In genomic region chr20:8330316-8330784, GRCh38 we compare ENCODE assay signal across 16 cellular contexts.
"Had no signal": no experiment of that assay in that cellular context is flagged by ENCODE, and none has a peak within 500 bp of the region (broad histone marks: within the 10 kb centered on the region; RNA-seq: fewer than 3 reads in every experiment).

No MANE protein-coding gene starts in this region.

- H3K4me3 Mint-ChIP-seq: activated CD8-positive, alpha-beta T cell treated with anti-CD3 and anti-CD28 coated beads, Interleukin-2, amount 10 ng/mL, durations not matched to agents 7 days and 5 days; central memory CD8-positive, alpha-beta T cell; naive thymus-derived CD8-positive, alpha-beta T cell; stimulated activated naive B cell treated with anti-CD40 and anti-IgM and Interleukin-4, amounts not matched to agents 10 μg/mL and 1 μg/mL and 100 μg/mL, for 72 hours had no signal

- H3K36me3 Mint-ChIP-seq: naive thymus-derived CD8-positive, alpha-beta T cell had no signal

- H3K9me3 Mint-ChIP-seq: central memory CD8-positive, alpha-beta T cell; naive thymus-derived CD8-positive, alpha-beta T cell had no signal

- H3K27ac Mint-ChIP-seq: activated CD8-positive, alpha-beta T cell treated with anti-CD3 and anti-CD28 coated beads, Interleukin-2, amount 10 ng/mL, durations not matched to agents 7 days and 5 days; naive thymus-derived CD8-positive, alpha-beta T cell; stimulated activated naive B cell treated with anti-CD40 and anti-IgM and Interleukin-4, amounts not matched to agents 10 μg/mL and 1 μg/mL and 100 μg/mL, for 72 hours had no signal

- H3K27me3 Mint-ChIP-seq: central memory CD8-positive, alpha-beta T cell; naive thymus-derived CD8-positive, alpha-beta T cell; stimulated activated naive B cell treated with anti-CD40 and anti-IgM and Interleukin-4, amounts not matched to agents 10 μg/mL and 1 μg/mL and 100 μg/mL, for 72 hours had no signal

- DNase-seq: activated CD4-positive, alpha-beta T cell treated with anti-CD3 and anti-CD28 coated beads for 4 hours; activated CD8-positive, alpha-beta memory T cell treated with anti-CD3 and anti-CD28 coated beads, Interleukin-2, amount 50 U/mL, for 48 hours; activated CD8-positive, alpha-beta T cell treated with anti-CD3 and anti-CD28 coated beads, Interleukin-2, amount 10 ng/mL, durations not matched to agents 7 days and 5 days; activated naive CD4-positive, alpha-beta T cell treated with Interleukin-2 at 50 U/mL for 16 hours; dermis blood vessel endothelial cell; erythroblast; left colon; mucosa of descending colon; naive thymus-derived CD8-positive, alpha-beta T cell; posterior cingulate gyrus; right lobe of liver; stimulated activated naive B cell treated with anti-CD40 and anti-IgM and Interleukin-4, amounts not matched to agents 10 μg/mL and 1 μg/mL and 100 μg/mL, for 72 hours; T-helper 1 cell; trophoblast cell; WERI-Rb-1 had no signal

- H3K4me1 Mint-ChIP-seq: stimulated activated naive B cell treated with anti-CD40 and anti-IgM and Interleukin-4, amounts not matched to agents 10 μg/mL and 1 μg/mL and 100 μg/mL, for 72 hours had no signal
